In the genomic region with DNA sequence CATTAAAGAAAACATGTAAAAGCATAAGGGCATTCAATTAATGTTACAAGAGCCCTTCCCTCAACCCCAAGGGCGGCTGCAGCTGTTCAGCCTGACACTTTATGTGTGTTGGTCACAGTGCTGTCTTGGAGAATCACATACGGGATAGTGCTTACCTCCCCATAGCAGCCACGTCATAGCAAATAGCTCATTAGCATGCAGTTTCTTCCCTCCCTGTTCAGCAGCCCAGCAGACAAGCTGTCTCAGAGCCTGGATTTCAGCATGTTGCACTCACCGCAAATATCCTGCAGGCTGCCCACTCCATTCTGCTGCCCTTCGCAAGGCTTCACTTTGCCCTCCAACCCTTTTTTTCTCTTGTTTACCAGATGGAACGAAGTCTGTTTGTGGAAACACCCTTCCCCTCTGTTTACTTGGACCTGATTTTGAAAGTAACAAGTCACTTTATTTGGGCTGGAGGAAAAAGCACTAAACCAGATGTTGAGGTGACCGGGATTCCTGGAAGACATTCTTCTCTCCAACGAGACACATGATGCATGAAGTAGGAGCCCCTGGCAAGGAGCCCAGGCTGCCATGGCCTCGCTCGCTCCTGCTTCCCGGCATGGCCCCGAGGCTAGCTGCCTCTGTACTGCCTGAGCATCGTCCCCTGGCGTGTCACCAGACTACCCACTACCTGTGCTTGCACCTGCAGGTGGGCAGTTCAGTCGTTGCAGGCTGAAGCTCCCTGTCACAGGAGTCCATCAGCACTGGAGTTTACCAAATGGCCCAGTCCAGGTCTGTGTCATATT, we compare ENCODE assay signal across 12 cellular contexts.
DNase-seq lines count a peak whose midpoint lies in the region; TF ChIP-seq lines count a peak whose summit lies in the region.
"Had no signal": no experiment of that assay in that cellular context is flagged by ENCODE, and none has a peak within 500 bp of the region (broad histone marks: within the 10 kb centered on the region; RNA-seq: fewer than 3 reads in every experiment).

No MANE protein-coding gene starts in this region.

- no peak for TF ChIP-seq CTCF in right atrium auricular region (IDR thresholded peaks at IDR 0.05)
- no peak for TF ChIP-seq CTCF in CD14-positive monocyte (IDR thresholded peaks at IDR 0.05)

- H3K4me1 Mint-ChIP-seq in activated naive CD8-positive, alpha-beta T cell treated with anti-CD3 and anti-CD28 coated beads for 36 hours: no peaks in the 10 kb centered on the region
- H3K4me1 Mint-ChIP-seq in CD14-positive monocyte: no peaks in the 10 kb centered on the region
- H3K4me1 Mint-ChIP-seq: B cell had no signal

- H3K9me3 Mint-ChIP-seq in activated naive CD8-positive, alpha-beta T cell treated with anti-CD3 and anti-CD28 coated beads for 36 hours: peaks cover 2% of the 10 kb centered on the region
- peaks cover 2 to 10% (median 6%) of the 10 kb centered on the region in 7 donors for H3K9me3 Mint-ChIP-seq in CD14-positive monocyte
- H3K9me3 Mint-ChIP-seq: activated T-cell treated with anti-CD3 and anti-CD28 coated beads, Interleukin-2, amount 50 U/mL, for 4 hours had no signal

- H3K4me1 ChIP-seq in adipocyte (ENCODE audit: control insufficient read depth, insufficient read depth, low read length) (no peaks in the 10 kb centered on the region), right atrium auricular region (peaks cover 0 to 10% of the 10 kb centered on the region in 2 donors)

- no peaks in the 10 kb centered on the region for H3K36me3 ChIP-seq in adipocyte (ENCODE audit: control insufficient read depth, insufficient read depth, low read length, severe bottlenecking)
- H3K36me3 ChIP-seq in right atrium auricular region: peaks cover 7% of the 10 kb centered on the region
- H3K36me3 ChIP-seq in H7 (replicated peaks; ENCODE audit: control insufficient read depth, insufficient read depth, low read length): no peaks in the 10 kb centered on the region; the same call in 1 of the 2 replicates

- intact Hi-C loops in CD14-positive monocyte (cut with micrococcal nuclease): no loop called here

- H3K4me3 ChIP-seq in adipocyte (ENCODE audit: low read length): no peak overlapping the region
- no peak overlapping the region for H3K4me3 ChIP-seq in right atrium auricular region
- no peak overlapping the region for H3K4me3 ChIP-seq in H7 (ENCODE audit: insufficient read depth, low read depth, low read length)

- H3K9ac ChIP-seq in adipocyte (ENCODE audit: low read length): no peak overlapping the region

- H3K36me3 Mint-ChIP-seq in activated naive CD8-positive, alpha-beta T cell treated with anti-CD3 and anti-CD28 coated beads for 36 hours: peaks cover 21% of the 10 kb centered on the region
- peaks cover 14 to 15% of the 10 kb centered on the region in 2 donors for H3K36me3 Mint-ChIP-seq in CD14-positive monocyte

- H3K27me3 ChIP-seq in adipocyte (replicated peaks; ENCODE audit: control insufficient read depth, insufficient read depth, low read length) (no peaks in the 10 kb centered on the region), right atrium auricular region (no peaks in the 10 kb centered on the region), H7 (ENCODE audit: control insufficient read depth, insufficient read depth, low read length) (no peaks in the 10 kb centered on the region)

- H3K27ac Mint-ChIP-seq in activated naive CD8-positive, alpha-beta T cell treated with anti-CD3 and anti-CD28 coated beads for 36 hours: no peak overlapping the region
- H3K27ac Mint-ChIP-seq in CD14-positive monocyte: no peak overlapping the region
- H3K27ac Mint-ChIP-seq: B cell had no signal

- H3K27ac ChIP-seq in right atrium auricular region: no peak overlapping the region

- H3K4me3 Mint-ChIP-seq in activated naive CD8-positive, alpha-beta T cell treated with anti-CD3 and anti-CD28 coated beads for 36 hours: no peak overlapping the region
- no peak overlapping the region for H3K4me3 Mint-ChIP-seq in CD14-positive monocyte
- H3K4me3 Mint-ChIP-seq: activated T-cell treated with anti-CD3 and anti-CD28 coated beads, Interleukin-2, amount 50 U/mL, for 4 hours; B cell had no signal

- no peaks in the 10 kb centered on the region for H3K27me3 Mint-ChIP-seq in activated naive CD8-positive, alpha-beta T cell treated with anti-CD3 and anti-CD28 coated beads for 36 hours
- peaks cover 0 to 2% (median 0%) of the 10 kb centered on the region in 3 donors for H3K27me3 Mint-ChIP-seq in CD14-positive monocyte (ENCODE audit: low read depth in 3 of 3)
- H3K27me3 Mint-ChIP-seq: B cell had no signal

- DNase-seq in AG08395 (ENCODE audit: low spot score) (peak; percentile 90), LHCN-M2 (ENCODE audit: low read depth) (peak; percentile 86), adipocyte (ENCODE audit: low read depth) (peak; percentile 73), right atrium auricular region (ENCODE audit: low spot score) (peak; percentile 56), HUDEP-2 (lab: John Stamatoyannopoulos, UW; ENCODE audit: unreplicated experiment in 76 of 76) (no peak), H7 (no peak), CD14-positive monocyte (ENCODE audit: low spot score) (no peak)
- DNase-seq in activated naive CD8-positive, alpha-beta T cell treated with anti-CD3 and anti-CD28 coated beads for 36 hours: no peak
- DNase-seq: activated T-cell treated with anti-CD3 and anti-CD28 coated beads, Interleukin-2, amount 50 U/mL, for 4 hours; hippocampal formation; KG1 had no signal

- H3K9me3 ChIP-seq in adipocyte (ENCODE audit: control insufficient read depth, low read length) (no peaks in the 10 kb centered on the region), right atrium auricular region (peaks cover 0 to 8% of the 10 kb centered on the region in 2 donors)

Comparison
In these comparisons a context has a peak if more than half of its experiments do, and no peak if none do; other contexts are left out.
1. DNase-seq: peak in AG08395 (single experiment), LHCN-M2 (single experiment), adipocyte (single experiment) and right atrium auricular region (single experiment); none in HUDEP-2 (0 of 76), H7 (single experiment), activated naive CD8-positive, alpha-beta T cell treated with anti-CD3 and anti-CD28 coated beads for 36 hours (single experiment) and CD14-positive monocyte (single experiment).